Comparison of ENCODE assay signal across 10 cellular contexts in genomic region chr12:52390739-52391617, GRCh38. TPM values are rescaled to one million over a fixed set of nuclear protein-coding genes. Genes with fewer than 3 reads are reported as not detected.
A peak's percentile ranks its signal among the peaks of the same experiment; 100 is the strongest.
DNase-seq lines count a peak whose midpoint lies in the region; ATAC-seq, FAIRE-seq and TF ChIP-seq lines count a peak whose summit lies in the region.
"Had no signal": no experiment of that assay in that cellular context is flagged by ENCODE, and none has a peak within 500 bp of the region (broad histone marks: within the 10 kb centered on the region; RNA-seq: fewer than 3 reads in every experiment).

No MANE protein-coding gene starts in this region.

- ATAC-seq in stimulated activated memory B cell treated with anti-CD40 and anti-IgM and Interleukin-4, amounts not matched to agents 10 μg/mL and 1 μg/mL and 100 μg/mL, for 72 hours, result no peak
- ATAC-seq in GM18867 (IDR thresholded peaks at IDR 0.05; ENCODE audit: unreplicated experiment), result no peak

- CTCF ChIA-PET in GM10248 (lab: Yijun Ruan, JAX), result interaction anchor here (1.0 to 1.5 kb wide), 3 partner anchors 8 to 13 kb away, joined by 3 to 5 read pairs (median 3); no protein-coding TSS in a partner anchor

- H3K4me1 Mint-ChIP-seq in endothelial cell (ENCODE audit: unreplicated experiment), result no peaks in the 10 kb centered on the region
- H3K4me1 Mint-ChIP-seq in neural crest cell, result no peaks in the 10 kb centered on the region
- no peaks in the 10 kb centered on the region for H3K4me1 Mint-ChIP-seq in stimulated activated memory B cell treated with anti-CD40 and anti-IgM and Interleukin-4, amounts not matched to agents 10 μg/mL and 1 μg/mL and 100 μg/mL, for 72 hours

- H3K27ac Mint-ChIP-seq in endothelial cell (ENCODE audit: unreplicated experiment) (no peak overlapping the region), neural crest cell (ENCODE audit: unreplicated experiment) (no peak overlapping the region)
- H3K27ac Mint-ChIP-seq in stimulated activated memory B cell treated with anti-CD40 and anti-IgM and Interleukin-4, amounts not matched to agents 10 μg/mL and 1 μg/mL and 100 μg/mL, for 72 hours, result no peak overlapping the region

- TF ChIP-seq CTCF in GM10248 (IDR thresholded peaks at IDR 0.05; ENCODE audit: control extremely low read depth, extremely low read depth, low read depth, missing control alignments) (peak; percentile 15), endothelial cell (IDR thresholded peaks at IDR 0.05; ENCODE audit: unreplicated experiment) (peak; percentile 79), neural crest cell (conservative IDR thresholded peaks at IDR 0.05) (peak; percentile 66)

- POLR2A ChIA-PET in GM10248 (lab: Yijun Ruan, JAX), result no interaction called here

- H3K9me3 Mint-ChIP-seq in endothelial cell (ENCODE audit: unreplicated experiment), result no peaks in the 10 kb centered on the region
- no peaks in the 10 kb centered on the region for H3K9me3 Mint-ChIP-seq in neural crest cell
- no peaks in the 10 kb centered on the region for H3K9me3 Mint-ChIP-seq in stimulated activated memory B cell treated with anti-CD40 and anti-IgM and Interleukin-4, amounts not matched to agents 10 μg/mL and 1 μg/mL and 100 μg/mL, for 72 hours

- H3K27me3 Mint-ChIP-seq in endothelial cell (ENCODE audit: unreplicated experiment) (peaks cover 4% of the 10 kb centered on the region), neural crest cell (ENCODE audit: low read depth) (peaks cover 14% of the 10 kb centered on the region)
- H3K27me3 Mint-ChIP-seq in stimulated activated memory B cell treated with anti-CD40 and anti-IgM and Interleukin-4, amounts not matched to agents 10 μg/mL and 1 μg/mL and 100 μg/mL, for 72 hours, result peaks cover 20% of the 10 kb centered on the region

- H3K36me3 Mint-ChIP-seq in endothelial cell (ENCODE audit: low read depth, unreplicated experiment), result no peaks in the 10 kb centered on the region
- no peaks in the 10 kb centered on the region for H3K36me3 Mint-ChIP-seq in neural crest cell (ENCODE audit: low read depth)
- no peaks in the 10 kb centered on the region for H3K36me3 Mint-ChIP-seq in stimulated activated memory B cell treated with anti-CD40 and anti-IgM and Interleukin-4, amounts not matched to agents 10 μg/mL and 1 μg/mL and 100 μg/mL, for 72 hours

- FAIRE-seq in RCC 7860 (lab: Jason Lieb, UNC), result no peak

- DNase-seq in GM10248 (ENCODE audit: extremely low spot score), result no peak
- DNase-seq in NCI-H1694 (lab: John Stamatoyannopoulos, UW), result peak; percentile 10
- peak; percentile 47 for DNase-seq in endothelial cell (ENCODE audit: low spot score)
- peak; percentile 23 for DNase-seq in neural crest cell (ENCODE audit: low read depth, low spot score)
- DNase-seq in NCI-H748 (lab: John Stamatoyannopoulos, UW; ENCODE audit: unreplicated experiment), result no peak
- DNase-seq in RCC 7860 (ENCODE audit: low spot score), result no peak

- H3K4me3 Mint-ChIP-seq in endothelial cell (ENCODE audit: unreplicated experiment) (no peak overlapping the region), neural crest cell (no peak overlapping the region)
- no peak overlapping the region for H3K4me3 Mint-ChIP-seq in stimulated activated memory B cell treated with anti-CD40 and anti-IgM and Interleukin-4, amounts not matched to agents 10 μg/mL and 1 μg/mL and 100 μg/mL, for 72 hours

RNA-seq across cellular contexts. Expression of gene KRT84, which starts 5.5 kb away (rescaled TPM):
- not detected for total RNA-seq in endothelial cell (ENCODE audit: unreplicated experiment)
- total RNA-seq in neural crest cell, result not detected in 2 replicates
- total RNA-seq: lung, SJCRH30 had no signal

RNA-seq across cellular contexts. Expression of gene KRT82, which starts 15.2 kb away (rescaled TPM):
- total RNA-seq in endothelial cell (ENCODE audit: unreplicated experiment) (not detected), neural crest cell (not detected in 2 replicates)
- total RNA-seq: lung, SJCRH30 had no signal

RNA-seq across cellular contexts. Expression of gene KRT85, which starts 23.7 kb away (rescaled TPM):
- total RNA-seq in endothelial cell (ENCODE audit: unreplicated experiment) (not detected), neural crest cell (not detected in 2 replicates)
- total RNA-seq: lung, SJCRH30 had no signal

RNA-seq across cellular contexts. Expression of gene KRT75, which starts 43.2 kb away (rescaled TPM):
- not detected for total RNA-seq in endothelial cell (ENCODE audit: unreplicated experiment)
- not detected in 2 replicates for total RNA-seq in neural crest cell
- total RNA-seq: lung, SJCRH30 had no signal

Comparison
In these comparisons a context has a peak if more than half of its experiments do, and no peak if none do; other contexts are left out.
1. DNase-seq: peak in NCI-H1694 (single experiment), endothelial cell (single experiment) and neural crest cell (single experiment); none in GM10248 (single experiment), NCI-H748 (single experiment) and RCC 7860 (single experiment).
2. CTCF ChIP-seq: peak in every context shown above with its lines; median percentile 79 in endothelial cell; 66 in neural crest cell; 15 in GM10248.